ENCODE assay signal across 8 cellular contexts in the genomic region with DNA sequence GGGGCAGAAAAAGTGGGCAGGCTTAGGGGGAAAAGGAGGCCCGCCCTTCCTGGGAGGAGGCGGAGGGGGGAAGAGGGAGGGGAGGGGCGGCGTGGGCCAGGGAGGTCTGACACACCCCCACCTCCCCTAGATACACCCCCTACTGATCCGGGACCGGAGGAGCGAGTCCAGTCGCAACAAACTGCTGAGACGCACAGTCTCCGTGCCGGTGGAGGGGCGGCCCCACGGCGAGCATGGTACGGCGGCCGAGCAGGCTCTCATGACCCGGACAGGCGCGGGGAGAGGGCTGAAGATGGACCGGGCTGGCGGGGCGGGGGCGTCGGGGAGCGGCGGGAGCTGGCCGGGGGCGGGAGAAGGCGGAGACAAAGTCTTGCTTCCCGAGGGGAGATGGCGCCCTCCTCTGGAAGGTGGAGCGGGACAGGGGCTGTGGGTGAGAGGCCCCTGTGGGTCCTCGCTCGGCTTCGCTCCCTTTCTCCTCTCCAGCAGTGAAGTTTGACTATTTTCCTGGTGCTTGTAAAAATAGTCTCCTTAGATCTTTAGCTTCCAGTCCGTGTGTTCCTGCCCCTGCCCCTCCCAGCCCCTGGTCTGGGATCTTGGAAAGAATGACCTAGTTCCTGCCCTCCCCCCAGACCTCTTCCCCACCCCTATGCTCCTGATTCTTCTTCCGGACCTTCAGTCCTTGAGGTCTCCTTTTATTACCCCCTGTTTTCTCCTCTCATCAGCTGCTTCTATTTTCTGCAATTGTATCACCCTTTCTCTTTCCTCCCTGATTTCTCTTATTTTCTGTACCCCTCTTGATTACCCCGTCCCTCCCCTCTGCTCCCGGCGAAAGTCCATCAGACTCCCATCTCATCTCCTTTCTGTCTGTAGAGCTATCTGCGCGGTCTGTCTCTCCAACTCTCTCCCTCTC. TPM values are rescaled to one million over a fixed set of nuclear protein-coding genes. Genes with fewer than 3 reads are reported as not detected.
DNase-seq lines count a peak whose midpoint lies in the region; ATAC-seq and TF ChIP-seq lines count a peak whose summit lies in the region.

No MANE protein-coding gene starts in this region.

- H3K27me3 ChIP-seq in H7 (ENCODE audit: control insufficient read depth, insufficient read depth, low read length), result no peaks in the 10 kb centered on the region

- ATAC-seq in HG03097 (IDR thresholded peaks at IDR 0.05; ENCODE audit: low FRiP score, unreplicated experiment), result no peak

- TF ChIP-seq CTCF in cardiac fibroblast (IDR thresholded peaks at IDR 0.05; ENCODE audit: low read depth, low read length), result peak; percentile 67

- DNase-seq in DMS 273 treated with DMSO at 0.1 percent for 48 hours (lab: John Stamatoyannopoulos, UW) (peak; percentile 60), H7 (peak; percentile 98), NCI-H2171 (lab: John Stamatoyannopoulos, UW) (peak; percentile 62), cardiac fibroblast (ENCODE audit: low read depth in 2 of 2) (peak; percentile 85 to 89), iris pigment epithelial cell (ENCODE audit: low read depth) (peak; percentile 87)
- DNase-seq in activated CD4-positive, CD25-positive, alpha-beta regulatory T cell (lab: John Stamatoyannopoulos, UW), result peak; percentile 50 to 73 (median 70)
- peak; percentile 61 to 87 for DNase-seq in stimulated activated CD4-positive, alpha-beta T cell treated with anti-CD3 and anti-CD28 coated beads, Interleukin-12 subunit alpha, Interleukin-12 subunit beta, amount 100 ng/mL, for 24 hours (ENCODE audit: low read depth in 2 of 2)

- H3K36me3 ChIP-seq in H7 (replicated peaks; ENCODE audit: control insufficient read depth, insufficient read depth, low read length), result peaks cover 8% of the 10 kb centered on the region

- peak overlapping the region; percentile 56 for H3K4me3 ChIP-seq in H7 (ENCODE audit: insufficient read depth, low read depth, low read length)
- peak overlapping the region; percentile 51 to 71 for H3K4me3 ChIP-seq in cardiac fibroblast (replicated peaks in 1 of 2; ENCODE audit: low read depth in 2 of 2, low read length in 2 of 2)

RNA-seq across cellular contexts. Expression of a gene that starts 6.1 kb away (rescaled TPM):
- 8.3 and 13.4 TPM in 2 replicates for total RNA-seq in H7 (2014; rRNA removed; shearing (Covaris generic))

RNA-seq across cellular contexts. Expression of a gene that starts 8.0 kb away (rescaled TPM):
- 168 and 188 TPM in 2 replicates for total RNA-seq in H7 (2014; rRNA removed; shearing (Covaris generic))

RNA-seq across cellular contexts. Expression of a gene that starts 15.1 kb away (rescaled TPM):
- total RNA-seq in H7 (2014; rRNA removed; shearing (Covaris generic)), result 38.3 and 41.9 TPM in 2 replicates

RNA-seq across cellular contexts. Expression of a gene that starts 28.5 kb away (rescaled TPM):
- total RNA-seq in H7 (2014; rRNA removed; shearing (Covaris generic)), result 15.5 and 16.4 TPM in 2 replicates

RNA-seq across cellular contexts. Expression of a gene that starts 34.3 kb away (rescaled TPM):
- 101 and 113 TPM in 2 replicates for total RNA-seq in H7 (2014; rRNA removed; shearing (Covaris generic))
